Comparison of ENCODE assay signal across 24 cellular contexts in genomic region chr13:63206431-63206830, GRCh38.
"Had no signal": no experiment of that assay in that cellular context is flagged by ENCODE, and none has a peak within 500 bp of the region (broad histone marks: within the 10 kb centered on the region; RNA-seq: fewer than 3 reads in every experiment).

No MANE protein-coding gene starts in this region.

- H3K4me3 ChIP-seq: breast epithelium, left ventricle myocardium inferior, sigmoid colon, spleen, thyroid gland, upper lobe of right lung had no signal

- H3K4me1 Mint-ChIP-seq: activated CD4-positive, alpha-beta memory T cell treated with anti-CD3 and anti-CD28 coated beads, Interleukin-2, amount 10 ng/mL, durations not matched to agents 7 days and 5 days; activated CD4-positive, alpha-beta T cell treated with anti-CD3 and anti-CD28 coated beads, Interleukin-2, amount 10 ng/mL, durations not matched to agents 24 days and 14 days; activated naive CD4-positive, alpha-beta T cell treated with anti-CD3 and anti-CD28 coated beads, Interleukin-2, amount 10 ng/mL, durations not matched to agents 7 days and 5 days; activated naive CD8-positive, alpha-beta T cell treated with anti-CD3 and anti-CD28 coated beads, Interleukin-2, amount 50 U/mL, for 24 hours; naive thymus-derived CD8-positive, alpha-beta T cell had no signal

- H3K36me3 ChIP-seq: breast epithelium, left ventricle myocardium inferior, sigmoid colon, spleen, thyroid gland, upper lobe of right lung had no signal

- H3K36me3 Mint-ChIP-seq: activated naive CD4-positive, alpha-beta T cell treated with anti-CD3 and anti-CD28 coated beads, Interleukin-2, amount 10 ng/mL, durations not matched to agents 7 days and 5 days; mesothelial cell of epicardium; naive thymus-derived CD8-positive, alpha-beta T cell had no signal

- H3K4me3 Mint-ChIP-seq: activated CD4-positive, alpha-beta memory T cell treated with anti-CD3 and anti-CD28 coated beads, Interleukin-2, amount 10 ng/mL, durations not matched to agents 7 days and 5 days; activated CD4-positive, alpha-beta T cell treated with anti-CD3 and anti-CD28 coated beads, Interleukin-2, amount 10 ng/mL, durations not matched to agents 24 days and 14 days; activated naive CD4-positive, alpha-beta T cell treated with anti-CD3 and anti-CD28 coated beads, Interleukin-2, amount 10 ng/mL, durations not matched to agents 7 days and 5 days; activated naive CD8-positive, alpha-beta T cell treated with anti-CD3 and anti-CD28 coated beads, Interleukin-2, amount 50 U/mL, for 24 hours; mesothelial cell of epicardium; naive thymus-derived CD8-positive, alpha-beta T cell; T-helper 2 cell treated with Interferon-gamma antibody and Interleukin-4, amounts not matched to agents 5 μg/mL and 100 μg/mL, for 36 hours had no signal

- DNase-seq: activated CD4-positive, alpha-beta memory T cell treated with anti-CD3 and anti-CD28 coated beads, Interleukin-2, amount 10 ng/mL, durations not matched to agents 7 days and 5 days; activated CD4-positive, alpha-beta T cell treated with anti-CD3 and anti-CD28 coated beads, Interleukin-2, amount 10 ng/mL, durations not matched to agents 24 days and 14 days; activated effector memory CD4-positive, alpha-beta T cell treated with anti-CD3 and anti-CD28 coated beads, Interleukin-2, amount 50 U/mL, for 16 hours; activated naive CD4-positive, alpha-beta T cell treated with anti-CD3 and anti-CD28 coated beads, Interleukin-2, amount 10 ng/mL, durations not matched to agents 7 days and 5 days; activated naive CD8-positive, alpha-beta T cell treated with anti-CD3 and anti-CD28 coated beads, Interleukin-2, amount 50 U/mL, for 24 hours; cortex of kidney; effector CD4-positive, alpha-beta T cell; hippocampal formation; left ventricle myocardium inferior; mammary epithelial cell; naive thymus-derived CD8-positive, alpha-beta T cell; retina; sigmoid colon; spleen; stimulated activated CD4-positive, alpha-beta T cell treated with anti-CD3 and anti-CD28 coated beads, Interleukin-4, amount 100 ng/mL, for 4 hours; stimulated activated naive CD8-positive, alpha-beta T cell treated with anti-CD3 and anti-CD28 coated beads, Interleukin-15, Interleukin-2, amounts not matched to agents 100 U/mL and 50 U/mL, for 24 hours; substantia nigra; thyroid gland; upper lobe of right lung had no signal

- H3K27me3 Mint-ChIP-seq: activated CD4-positive, alpha-beta memory T cell treated with anti-CD3 and anti-CD28 coated beads, Interleukin-2, amount 10 ng/mL, durations not matched to agents 7 days and 5 days; activated CD4-positive, alpha-beta T cell treated with anti-CD3 and anti-CD28 coated beads, Interleukin-2, amount 10 ng/mL, durations not matched to agents 24 days and 14 days; activated naive CD4-positive, alpha-beta T cell treated with anti-CD3 and anti-CD28 coated beads, Interleukin-2, amount 10 ng/mL, durations not matched to agents 7 days and 5 days; activated naive CD8-positive, alpha-beta T cell treated with anti-CD3 and anti-CD28 coated beads, Interleukin-2, amount 50 U/mL, for 24 hours; naive thymus-derived CD8-positive, alpha-beta T cell; progenitor cell of endocrine pancreas had no signal

- H3K27ac Mint-ChIP-seq: activated CD4-positive, alpha-beta memory T cell treated with anti-CD3 and anti-CD28 coated beads, Interleukin-2, amount 10 ng/mL, durations not matched to agents 7 days and 5 days; activated CD4-positive, alpha-beta T cell treated with anti-CD3 and anti-CD28 coated beads, Interleukin-2, amount 10 ng/mL, durations not matched to agents 24 days and 14 days; activated naive CD4-positive, alpha-beta T cell treated with anti-CD3 and anti-CD28 coated beads, Interleukin-2, amount 10 ng/mL, durations not matched to agents 7 days and 5 days; activated naive CD8-positive, alpha-beta T cell treated with anti-CD3 and anti-CD28 coated beads, Interleukin-2, amount 50 U/mL, for 24 hours; mesothelial cell of epicardium; naive thymus-derived CD8-positive, alpha-beta T cell; progenitor cell of endocrine pancreas; T-helper 2 cell treated with Interferon-gamma antibody and Interleukin-4, amounts not matched to agents 5 μg/mL and 100 μg/mL, for 36 hours had no signal

- H3K27ac ChIP-seq: breast epithelium, left ventricle myocardium inferior, sigmoid colon, spleen, thyroid gland, upper lobe of right lung, VCaP had no signal

- H3K4me1 ChIP-seq: breast epithelium, left ventricle myocardium inferior, sigmoid colon, spleen, thyroid gland, upper lobe of right lung had no signal

- H3K27me3 ChIP-seq: breast epithelium, sigmoid colon, spleen, thyroid gland, upper lobe of right lung had no signal

- H3K9me3 ChIP-seq: breast epithelium, left ventricle myocardium inferior, sigmoid colon, thyroid gland, upper lobe of right lung had no signal

- H3K9me3 Mint-ChIP-seq: activated CD4-positive, alpha-beta T cell treated with anti-CD3 and anti-CD28 coated beads, Interleukin-2, amount 10 ng/mL, durations not matched to agents 24 days and 14 days; activated naive CD4-positive, alpha-beta T cell treated with anti-CD3 and anti-CD28 coated beads, Interleukin-2, amount 10 ng/mL, durations not matched to agents 7 days and 5 days; mesothelial cell of epicardium had no signal
